25 cellular contexts compared by ENCODE assay signal in genomic region chr3:192794216-192794615, GRCh38.
"Had no signal": no experiment of that assay in that cellular context is flagged by ENCODE, and none has a peak within 500 bp of the region (broad histone marks: within the 10 kb centered on the region; RNA-seq: fewer than 3 reads in every experiment).

No MANE protein-coding gene starts in this region.

- DNase-seq: IMR-90, Karpas-422, KG1, MM.1S, MV-4-11, NCI-H1048, NCI-H1105, NCI-H1417, NCI-H1436 treated with DMSO at 0.1 percent for 48 hours, NCI-H1694 treated with DMSO at 0.1 percent for 48 hours, NCI-H1930, NCI-H2081, NCI-H2107, NCI-H2227 treated with DMSO at 0.1 percent for 48 hours, NCI-H446, NCI-H510A, NCI-H524 treated with DMSO at 0.1 percent for 48 hours, NCI-H69, NCI-H774, Right ventricle myocardium superior, RPMI8226, SIG-M5 had no signal

- H3K4me3 ChIP-seq: SJSA1, SK-N-MC had no signal

- ATAC-seq: HepG2 had no signal

- H3K9me3 ChIP-seq: SJSA1 had no signal

- H3K4me1 ChIP-seq: SJSA1 had no signal

- H3K27ac ChIP-seq: SJSA1, SK-N-MC had no signal

- H3K27me3 ChIP-seq: SJSA1 had no signal
